In the genomic region with DNA sequence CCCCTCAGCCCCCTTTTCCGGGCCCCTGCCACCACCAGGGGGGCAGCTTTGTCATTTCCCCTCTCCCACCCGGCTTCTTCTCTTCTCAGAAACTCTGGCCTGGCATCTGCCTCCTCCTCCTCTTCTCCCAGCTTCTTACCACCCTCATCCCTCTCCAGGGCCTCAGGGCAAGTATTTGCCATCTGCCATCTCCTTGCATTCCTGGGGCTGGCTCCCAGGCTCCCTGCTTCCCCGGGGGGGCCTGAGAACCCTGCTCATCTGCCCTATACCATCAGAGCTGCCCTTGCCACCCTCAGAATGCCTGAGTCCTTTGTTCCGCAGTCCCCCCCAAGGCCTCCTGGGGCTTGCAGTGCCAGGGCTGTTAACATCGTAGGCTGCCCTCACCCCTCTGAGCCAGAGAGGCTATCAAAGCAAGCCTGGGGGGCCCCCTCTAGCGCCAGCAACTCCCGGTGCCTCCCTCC, we compare ENCODE assay signal across 1 cellular context.
TF ChIP-seq lines count a peak whose summit lies in the region.

No MANE protein-coding gene starts in this region.

TF ChIP-seq in H1, 55 proteins besides CTCF, POLR2A, EP300 and RAD21:
- no peak for TF ChIP-seq SIN3A (conservative IDR thresholded peaks at IDR 0.05 in 1 of 2, IDR thresholded peaks at IDR 0.05 in 1 of 2; ENCODE audit: low read depth in 1 of 2, low read length in 2 of 2)
- no peak for TF ChIP-seq BCL11A (IDR thresholded peaks at IDR 0.05; ENCODE audit: low read depth in 2 of 2, low read length in 2 of 2)
- TF ChIP-seq, protein P1, sequence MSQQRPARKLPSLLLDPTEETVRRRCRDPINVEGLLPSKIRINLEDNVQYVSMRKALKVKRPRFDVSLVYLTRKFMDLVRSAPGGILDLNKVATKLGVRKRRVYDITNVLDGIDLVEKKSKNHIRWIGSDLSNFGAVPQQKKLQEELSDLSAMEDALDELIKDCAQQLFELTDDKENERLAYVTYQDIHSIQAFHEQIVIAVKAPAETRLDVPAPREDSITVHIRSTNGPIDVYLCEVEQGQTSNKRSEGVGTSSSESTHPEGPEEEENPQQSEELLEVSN (IDR thresholded peaks at IDR 0.05): no peak
- no peak for TF ChIP-seq NANOG (IDR thresholded peaks at IDR 0.05; ENCODE audit: insufficient read depth, low read depth, low read length, poor library complexity, severe bottlenecking)
- TF ChIP-seq RXRA (IDR thresholded peaks at IDR 0.05; ENCODE audit: insufficient read depth, low read depth, low read length): no peak
- TF ChIP-seq SIX5 (IDR thresholded peaks at IDR 0.05; ENCODE audit: low read depth, low read length): no peak
- no peak for TF ChIP-seq SP2 (IDR thresholded peaks at IDR 0.05; ENCODE audit: low read length)
- no peak for TF ChIP-seq MAFK (IDR thresholded peaks at IDR 0.05; ENCODE audit: low read depth, low read length)
- no peak for TF ChIP-seq POLR2AphosphoS5 (IDR thresholded peaks at IDR 0.05; ENCODE audit: low read depth, low read length)
- TF ChIP-seq BACH1 (IDR thresholded peaks at IDR 0.05; ENCODE audit: low read length): no peak
- no peak for TF ChIP-seq GTF2F1 (IDR thresholded peaks at IDR 0.05; ENCODE audit: borderline replicate concordance, low read depth, low read length)
- TF ChIP-seq POU5F1 (IDR thresholded peaks at IDR 0.05; ENCODE audit: low read depth, low read length): no peak
- TF ChIP-seq CHD2 (IDR thresholded peaks at IDR 0.05; ENCODE audit: low read length): no peak
- TF ChIP-seq KDM1A (IDR thresholded peaks at IDR 0.05; ENCODE audit: borderline replicate concordance, low read length): no peak
